25 cellular contexts compared by ENCODE assay signal in the genomic region with DNA sequence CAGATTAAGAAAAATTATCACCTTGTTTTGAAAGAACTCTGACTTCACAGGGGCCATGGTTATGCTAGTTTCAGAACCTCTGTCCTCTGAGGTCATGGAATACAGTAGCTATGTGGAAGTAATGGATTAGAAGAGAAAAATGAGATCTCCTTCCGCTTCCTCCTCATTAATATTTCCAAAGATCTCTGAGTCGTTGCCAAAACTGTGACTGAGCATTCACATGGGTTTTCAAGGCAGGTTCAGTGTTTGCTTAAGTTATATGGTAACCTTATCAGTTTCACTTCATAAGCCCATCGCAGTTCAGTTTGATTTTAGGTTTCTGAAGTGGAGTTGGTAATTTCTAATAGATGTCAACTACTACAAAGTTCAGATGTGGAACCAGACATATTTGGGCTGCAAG.
"Had no signal": no experiment of that assay in that cellular context is flagged by ENCODE, and none has a peak within 500 bp of the region (broad histone marks: within the 10 kb centered on the region; RNA-seq: fewer than 3 reads in every experiment).

No MANE protein-coding gene starts in this region.

- ATAC-seq: heart right ventricle; naive thymus-derived CD4-positive, alpha-beta T cell; natural killer cell treated with Interleukin-12 subunit alpha and Interleukin-12 subunit beta and Interleukin-15 and Interleukin-18, amount 100 ng/mL, for 72 hours; psoas muscle; sciatic nerve; stimulated activated effector memory CD8-positive, alpha-beta T cell treated with anti-CD3 and anti-CD28 coated beads, Interleukin-12 subunit alpha, Interleukin-12 subunit beta, amount 100 ng/mL, for 72 hours; upper lobe of right lung had no signal

- H3K27ac ChIP-seq: heart right ventricle, hepatocyte, left ventricle myocardium inferior, parathyroid adenoma, psoas muscle, skin epidermis, spleen, suprapubic skin, thoracic aorta, tibial artery, upper lobe of right lung, uterus had no signal

- H3K9me3 Mint-ChIP-seq: mesothelial cell of epicardium had no signal

- H3K36me3 ChIP-seq: heart right ventricle, left ventricle myocardium inferior, spleen, suprapubic skin, thoracic aorta, tibial artery, upper lobe of right lung, uterus had no signal

- H3K4me3 Mint-ChIP-seq: mesothelial cell of epicardium; naive thymus-derived CD4-positive, alpha-beta T cell; natural killer cell treated with Interleukin-12 subunit alpha and Interleukin-12 subunit beta and Interleukin-15 and Interleukin-18, amount 100 ng/mL, for 72 hours; stimulated activated effector memory CD8-positive, alpha-beta T cell treated with anti-CD3 and anti-CD28 coated beads, Interleukin-12 subunit alpha, Interleukin-12 subunit beta, amount 100 ng/mL, for 72 hours; stimulated activated naive CD8-positive, alpha-beta T cell treated with anti-CD3 and anti-CD28 coated beads, Interleukin-15, Interleukin-2, amounts not matched to agents 100 ng/mL and 50 ng/mL, for 24 hours had no signal

- H3K79me2 ChIP-seq: hepatocyte, parathyroid adenoma had no signal

- H3K36me3 Mint-ChIP-seq: mesothelial cell of epicardium; naive thymus-derived CD4-positive, alpha-beta T cell; natural killer cell treated with Interleukin-12 subunit alpha and Interleukin-12 subunit beta and Interleukin-15 and Interleukin-18, amount 100 ng/mL, for 72 hours; stimulated activated effector memory CD8-positive, alpha-beta T cell treated with anti-CD3 and anti-CD28 coated beads, Interleukin-12 subunit alpha, Interleukin-12 subunit beta, amount 100 ng/mL, for 72 hours had no signal

- H3K4me1 ChIP-seq: heart right ventricle, left ventricle myocardium inferior, parathyroid adenoma, psoas muscle, spleen, suprapubic skin, tibial artery, upper lobe of right lung, uterus had no signal

- H3K4me2 ChIP-seq: hepatocyte had no signal

- H3K27me3 Mint-ChIP-seq: naive thymus-derived CD4-positive, alpha-beta T cell; natural killer cell treated with Interleukin-12 subunit alpha and Interleukin-12 subunit beta and Interleukin-15 and Interleukin-18, amount 100 ng/mL, for 72 hours had no signal

- H2AFZ ChIP-seq: hepatocyte, parathyroid adenoma had no signal

- DNase-seq: heart right ventricle; islet precursor cell; left ventricle myocardium inferior; mesendoderm; naive thymus-derived CD4-positive, alpha-beta T cell; nucleus accumbens; psoas muscle; spleen; stimulated activated CD4-positive, alpha-beta T cell treated with anti-CD3 and anti-CD28 coated beads, Interleukin-4, amount 100 ng/mL, for 24 hours; stimulated activated naive CD4-positive, alpha-beta T cell; tibial artery; trophoblast cell; upper lobe of right lung; uterus had no signal

- H3K27me3 ChIP-seq: heart right ventricle, hepatocyte, tibial artery, upper lobe of right lung, uterus had no signal

- H3K4me1 Mint-ChIP-seq: naive thymus-derived CD4-positive, alpha-beta T cell; stimulated activated effector memory CD8-positive, alpha-beta T cell treated with anti-CD3 and anti-CD28 coated beads, Interleukin-12 subunit alpha, Interleukin-12 subunit beta, amount 100 ng/mL, for 72 hours had no signal

- H3K9ac ChIP-seq: parathyroid adenoma had no signal

- H3K9me3 ChIP-seq: heart right ventricle, left ventricle myocardium inferior, psoas muscle, suprapubic skin, thoracic aorta, tibial artery, upper lobe of right lung, uterus had no signal

- H3K4me3 ChIP-seq: heart right ventricle, hepatocyte, left ventricle myocardium inferior, lung, psoas muscle, skin epidermis, spleen, suprapubic skin, thoracic aorta, tibial artery, upper lobe of right lung, uterus had no signal

- H3K27ac Mint-ChIP-seq: mesothelial cell of epicardium; naive thymus-derived CD4-positive, alpha-beta T cell; natural killer cell treated with Interleukin-12 subunit alpha and Interleukin-12 subunit beta and Interleukin-15 and Interleukin-18, amount 100 ng/mL, for 72 hours; stimulated activated effector memory CD8-positive, alpha-beta T cell treated with anti-CD3 and anti-CD28 coated beads, Interleukin-12 subunit alpha, Interleukin-12 subunit beta, amount 100 ng/mL, for 72 hours; stimulated activated naive CD8-positive, alpha-beta T cell treated with anti-CD3 and anti-CD28 coated beads, Interleukin-15, Interleukin-2, amounts not matched to agents 100 ng/mL and 50 ng/mL, for 24 hours had no signal
